In the genomic region with DNA sequence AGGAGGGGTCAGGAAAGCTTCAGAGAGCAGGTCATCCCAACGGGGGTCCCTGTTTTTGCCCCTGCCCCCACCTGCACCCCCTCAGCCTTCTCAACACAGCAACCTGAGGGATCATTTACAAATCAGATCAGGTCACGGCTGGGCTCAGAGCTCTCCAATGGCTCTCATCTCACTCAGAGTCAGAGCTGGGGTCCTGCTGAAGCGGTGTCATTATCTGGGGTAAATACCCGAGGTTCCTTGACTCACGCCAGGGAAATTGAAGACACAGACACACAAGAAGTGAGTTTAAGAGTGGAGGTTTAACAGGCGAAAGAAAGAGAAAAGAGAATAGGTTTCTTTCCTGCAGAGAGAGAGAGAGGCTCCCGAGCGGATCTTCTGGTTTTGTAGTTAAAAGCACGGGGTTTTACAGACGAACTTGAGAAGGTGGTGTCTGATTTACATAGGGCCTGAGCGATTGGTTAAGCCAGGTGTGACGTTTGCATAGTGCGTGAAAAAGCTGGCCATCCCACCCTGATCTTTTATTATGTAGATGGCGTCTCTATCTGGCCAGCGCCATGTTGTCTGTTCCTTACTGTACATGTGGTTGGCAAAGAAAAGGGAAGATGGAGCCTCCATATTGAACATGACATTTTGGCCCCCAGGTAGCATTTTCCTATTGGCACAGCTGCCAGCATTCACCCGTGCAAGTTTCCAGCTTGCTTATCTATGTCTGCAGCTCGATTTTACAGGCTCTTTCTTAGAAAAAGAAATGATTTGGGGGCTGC, we compare ENCODE assay signal across 11 cellular contexts. TPM values are rescaled to one million over a fixed set of nuclear protein-coding genes. Genes with fewer than 3 reads are reported as not detected.
DNase-seq lines count a peak whose midpoint lies in the region; ATAC-seq and TF ChIP-seq lines count a peak whose summit lies in the region.
"Had no signal": no experiment of that assay in that cellular context is flagged by ENCODE, and none has a peak within 500 bp of the region (broad histone marks: within the 10 kb centered on the region; RNA-seq: fewer than 3 reads in every experiment).

No MANE protein-coding gene starts in this region.

- H3K4me1 Mint-ChIP-seq in MCF 10A (ENCODE audit: insufficient read depth, unreplicated experiment): no peaks in the 10 kb centered on the region
- H3K4me1 Mint-ChIP-seq in activated CD8-positive, alpha-beta memory T cell treated with anti-CD3 and anti-CD28 coated beads, Interleukin-2, amount 10 ng/mL, durations not matched to agents 7 days and 5 days: peaks cover 20% of the 10 kb centered on the region

- H3K4me1 ChIP-seq in breast epithelium (no peaks in the 10 kb centered on the region), uterus (no peaks in the 10 kb centered on the region)

- intact Hi-C loops in breast epithelium (cut with DNase I; ENCODE audit: low total_unique reads): no loop called here
- intact Hi-C loops in MCF 10A (cut with micrococcal nuclease): no loop called here
- intact Hi-C loops in uterus (cut with DNase I; ENCODE audit: low total_unique reads): no loop called here

- TF ChIP-seq CTCF in breast epithelium (IDR thresholded peaks at IDR 0.05) (no peak), MCF 10A (IDR thresholded peaks at IDR 0.05; ENCODE audit: unreplicated experiment) (no peak), uterus (IDR thresholded peaks at IDR 0.05) (no peak)

- H3K4me3 ChIP-seq in breast epithelium (no peak overlapping the region), uterus (no peak overlapping the region)
- H3K4me3 ChIP-seq: A549 had no signal

- ATAC-seq in GM21737 (IDR thresholded peaks at IDR 0.05; ENCODE audit: unreplicated experiment) (no peak), GM21526 (IDR thresholded peaks at IDR 0.05; ENCODE audit: low FRiP score, unreplicated experiment) (no peak)
- no peak for ATAC-seq in activated CD8-positive, alpha-beta memory T cell treated with anti-CD3 and anti-CD28 coated beads, Interleukin-2, amount 10 ng/mL, durations not matched to agents 7 days and 5 days
- ATAC-seq: A549 had no signal

- no peaks in the 10 kb centered on the region for H3K9me3 ChIP-seq in breast epithelium
- H3K9me3 ChIP-seq in uterus: no peaks in the 10 kb centered on the region
- H3K9me3 ChIP-seq: A549 had no signal

- H3K27me3 ChIP-seq in breast epithelium (no peaks in the 10 kb centered on the region), uterus (no peaks in the 10 kb centered on the region)

- H3K36me3 ChIP-seq in breast epithelium (no peaks in the 10 kb centered on the region), uterus (no peaks in the 10 kb centered on the region)

- H3K27ac ChIP-seq in breast epithelium (peak overlapping the region; percentile 7 to 54), uterus (peak overlapping the region; percentile 20 to 62)
- H3K27ac ChIP-seq: A549 had no signal

- DNase-seq in breast epithelium (ENCODE audit: low spot score in 2 of 2) (no peak), MCF 10A (ENCODE audit: unreplicated experiment) (no peak), ecto neural progenitor cell (ENCODE audit: low spot score) (peak; percentile 79), left kidney (ENCODE audit: low read depth, low spot score) (peak; percentile 97), uterus (peak in 1 of 2 donors; percentile 48)
- no peak for DNase-seq in activated CD8-positive, alpha-beta memory T cell treated with anti-CD3 and anti-CD28 coated beads, Interleukin-2, amount 10 ng/mL, durations not matched to agents 7 days and 5 days
- DNase-seq: HCEC 1CT, naive B cell had no signal

- H3K27ac Mint-ChIP-seq in MCF 10A (ENCODE audit: low read depth, unreplicated experiment): no peak overlapping the region
- no peak overlapping the region for H3K27ac Mint-ChIP-seq in activated CD8-positive, alpha-beta memory T cell treated with anti-CD3 and anti-CD28 coated beads, Interleukin-2, amount 10 ng/mL, durations not matched to agents 7 days and 5 days
- H3K27ac Mint-ChIP-seq: naive B cell had no signal

- no TSS peak for BruUV-seq in MCF 10A (replicated peaks; lab: Mats Ljungman, UMichigan)

- TF ChIP-seq POLR2A in breast epithelium (IDR thresholded peaks at IDR 0.05): no peak
- no peak for TF ChIP-seq POLR2A in uterus (IDR thresholded peaks at IDR 0.05)

- CTCF ChIA-PET in MCF 10A (lab: Yijun Ruan, JAX): interaction anchor here (0.6 to 4.2 kb wide), 6 partner anchors 9 to 258 kb away, joined by 3 to 22 read pairs (median 6); no protein-coding TSS in a partner anchor
- CTCF ChIA-PET in activated CD8-positive, alpha-beta memory T cell treated with anti-CD3 and anti-CD28 coated beads, Interleukin-2, amount 10 ng/mL, durations not matched to agents 7 days and 5 days (lab: Charles Lee): interaction anchor here (0.9 to 3.0 kb wide), 4 partner anchors 9 to 254 kb away, joined by 3 to 13 read pairs (median 4); no protein-coding TSS in a partner anchor

- POLR2A ChIA-PET in MCF 10A (lab: Yijun Ruan, JAX): no interaction called here

- H3K4me3 Mint-ChIP-seq in MCF 10A (ENCODE audit: unreplicated experiment): no peak overlapping the region
- H3K4me3 Mint-ChIP-seq in activated CD8-positive, alpha-beta memory T cell treated with anti-CD3 and anti-CD28 coated beads, Interleukin-2, amount 10 ng/mL, durations not matched to agents 7 days and 5 days: no peak overlapping the region

- no peaks in the 10 kb centered on the region for H3K9me3 Mint-ChIP-seq in MCF 10A (ENCODE audit: unreplicated experiment)
- no peaks in the 10 kb centered on the region for H3K9me3 Mint-ChIP-seq in activated CD8-positive, alpha-beta memory T cell treated with anti-CD3 and anti-CD28 coated beads, Interleukin-2, amount 10 ng/mL, durations not matched to agents 7 days and 5 days (ENCODE audit: low read depth)
- H3K9me3 Mint-ChIP-seq: naive B cell had no signal

- no peaks in the 10 kb centered on the region for H3K27me3 Mint-ChIP-seq in MCF 10A (ENCODE audit: insufficient read depth, unreplicated experiment)
- H3K27me3 Mint-ChIP-seq in activated CD8-positive, alpha-beta memory T cell treated with anti-CD3 and anti-CD28 coated beads, Interleukin-2, amount 10 ng/mL, durations not matched to agents 7 days and 5 days: no peaks in the 10 kb centered on the region

- H3K36me3 Mint-ChIP-seq in MCF 10A (ENCODE audit: insufficient read depth, unreplicated experiment): no peaks in the 10 kb centered on the region
- no peaks in the 10 kb centered on the region for H3K36me3 Mint-ChIP-seq in activated CD8-positive, alpha-beta memory T cell treated with anti-CD3 and anti-CD28 coated beads, Interleukin-2, amount 10 ng/mL, durations not matched to agents 7 days and 5 days

RNA-seq across cellular contexts. Expression of a gene that starts 51.4 kb away (rescaled TPM):
- 100 to 1,000 TPM in 2 of 3 donors, 10 to 100 TPM in 1; 90.6 to 219 (median 160) TPM for total RNA-seq in breast epithelium
- total RNA-seq in MCF 10A (2022): 93.1 and 145 TPM in 2 replicates
- 100 to 1,000 TPM; 140 to 421 (median 354) TPM for total RNA-seq in uterus
- total RNA-seq in activated CD8-positive, alpha-beta memory T cell treated with anti-CD3 and anti-CD28 coated beads, Interleukin-2, amount 10 ng/mL, durations not matched to agents 7 days and 5 days: 100 to 1,000 TPM; 109 to 177 TPM

Comparison
In these comparisons a context has a peak if more than half of its experiments do, and no peak if none do; other contexts are left out.
1. DNase-seq: peak in ecto neural progenitor cell (single experiment) and left kidney (single experiment); none in breast epithelium (0 of 2), MCF 10A (single experiment) and activated CD8-positive, alpha-beta memory T cell treated with anti-CD3 and anti-CD28 coated beads, Interleukin-2, amount 10 ng/mL, durations not matched to agents 7 days and 5 days (single experiment).